Comparison of ENCODE assay signal across 8 cellular contexts in genomic region chr3:45210308-45211038, GRCh38. TPM values are rescaled to one million over a fixed set of nuclear protein-coding genes. Genes with fewer than 3 reads are reported as not detected.
DNase-seq lines count a peak whose midpoint lies in the region; ATAC-seq and TF ChIP-seq lines count a peak whose summit lies in the region.

No MANE protein-coding gene starts in this region.

- intact Hi-C loops in natural killer cell (cut with micrococcal nuclease), result loop anchor here (1.0 to 5.0 kb wide), 2 partner anchors 170 to 678 kb away; no protein-coding TSS in a partner anchor

- no peaks in the 10 kb centered on the region for H3K36me3 Mint-ChIP-seq in natural killer cell
- H3K36me3 Mint-ChIP-seq in stimulated activated memory B cell treated with anti-CD40 and anti-IgM and Interleukin-4, amounts not matched to agents 10 μg/mL and 1 μg/mL and 100 μg/mL, for 72 hours, result no peaks in the 10 kb centered on the region

- no peak overlapping the region for H3K4me3 ChIP-seq in epithelial cell of proximal tubule (ENCODE audit: low read depth, low read length)

- peak; percentile 58 for ATAC-seq in GM18868 (IDR thresholded peaks at IDR 0.05; ENCODE audit: unreplicated experiment)
- ATAC-seq in natural killer cell, result peak; percentile 86 to 99 (median 98)
- peak; percentile 86 for ATAC-seq in stimulated activated memory B cell treated with anti-CD40 and anti-IgM and Interleukin-4, amounts not matched to agents 10 μg/mL and 1 μg/mL and 100 μg/mL, for 72 hours
- ATAC-seq in HG02840 (IDR thresholded peaks at IDR 0.05; ENCODE audit: low FRiP score, unreplicated experiment), result no peak

- H3K9me3 Mint-ChIP-seq in natural killer cell, result no peaks in the 10 kb centered on the region
- H3K9me3 Mint-ChIP-seq in stimulated activated memory B cell treated with anti-CD40 and anti-IgM and Interleukin-4, amounts not matched to agents 10 μg/mL and 1 μg/mL and 100 μg/mL, for 72 hours, result no peaks in the 10 kb centered on the region

- H3K27me3 Mint-ChIP-seq in natural killer cell (ENCODE audit: low read depth in 2 of 2), result peaks cover 9 to 21% of the 10 kb centered on the region in 2 donors
- H3K27me3 Mint-ChIP-seq in stimulated activated memory B cell treated with anti-CD40 and anti-IgM and Interleukin-4, amounts not matched to agents 10 μg/mL and 1 μg/mL and 100 μg/mL, for 72 hours, result peaks cover 56% of the 10 kb centered on the region

- peaks cover 6% of the 10 kb centered on the region in 2 donors for H3K4me1 Mint-ChIP-seq in natural killer cell
- H3K4me1 Mint-ChIP-seq in stimulated activated memory B cell treated with anti-CD40 and anti-IgM and Interleukin-4, amounts not matched to agents 10 μg/mL and 1 μg/mL and 100 μg/mL, for 72 hours, result peaks cover 6% of the 10 kb centered on the region

- H3K27ac Mint-ChIP-seq in natural killer cell, result no peak overlapping the region
- H3K27ac Mint-ChIP-seq in stimulated activated memory B cell treated with anti-CD40 and anti-IgM and Interleukin-4, amounts not matched to agents 10 μg/mL and 1 μg/mL and 100 μg/mL, for 72 hours, result no peak overlapping the region

- H3K4me3 Mint-ChIP-seq in natural killer cell, result no peak overlapping the region
- no peak overlapping the region for H3K4me3 Mint-ChIP-seq in stimulated activated memory B cell treated with anti-CD40 and anti-IgM and Interleukin-4, amounts not matched to agents 10 μg/mL and 1 μg/mL and 100 μg/mL, for 72 hours

- TF ChIP-seq CTCF in epithelial cell of proximal tubule (conservative IDR thresholded peaks at IDR 0.05; ENCODE audit: low read depth, low read length) (peak; percentile 97), natural killer cell (IDR thresholded peaks at IDR 0.05) (peak; percentile 75)

- DNase-seq in 8988T (peak; percentile 75), NOMO-1 treated with dmso at 0.1 percent for 144 hours (lab: John Stamatoyannopoulos, UW; ENCODE audit: unreplicated experiment) (peak; percentile 49), epithelial cell of proximal tubule (ENCODE audit: low read depth) (no peak), natural killer cell (peak; percentile 69)
- DNase-seq in activated CD8-positive, alpha-beta memory T cell treated with anti-CD3 and anti-CD28 coated beads, Interleukin-2, amount 50 U/mL, for 48 hours, result peak; percentile 88

RNA-seq across cellular contexts. Expression of gene TMEM158, which starts 15.6 kb away (rescaled TPM):
- total RNA-seq in epithelial cell of proximal tubule, result 5.0 and 5.7 TPM in 2 replicates
- total RNA-seq in natural killer cell, result under 1 TPM in 2 of 3 donors, not detected in 1; 0.40 to 0.47 TPM
